In the genomic region with DNA sequence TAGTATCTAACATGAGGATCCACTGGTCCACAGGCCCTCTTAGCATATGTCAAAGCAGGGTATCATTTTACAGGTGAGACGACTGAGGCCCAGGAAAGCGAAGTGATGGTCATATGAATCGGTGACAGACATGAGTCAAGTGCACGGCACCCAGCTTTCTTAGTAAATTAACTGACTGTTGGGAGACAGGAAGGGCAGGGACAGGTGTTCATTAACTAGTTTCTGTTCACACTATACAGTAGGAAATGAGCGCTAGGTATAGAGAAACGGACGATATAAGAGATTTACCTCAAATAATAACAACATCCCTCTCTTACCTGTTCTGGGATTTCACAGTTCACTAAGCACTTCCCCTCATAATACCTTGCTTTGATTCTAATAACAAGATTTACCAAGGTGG, we compare ENCODE assay signal across 19 cellular contexts. TPM values are rescaled to one million over a fixed set of nuclear protein-coding genes. Genes with fewer than 3 reads are reported as not detected.
"Had no signal": no experiment of that assay in that cellular context is flagged by ENCODE, and none has a peak within 500 bp of the region (broad histone marks: within the 10 kb centered on the region; RNA-seq: fewer than 3 reads in every experiment).

No MANE protein-coding gene starts in this region.

- H3K27ac ChIP-seq: colonic mucosa, neutrophil, stomach, thoracic aorta, upper lobe of right lung had no signal

- H3K36me3 ChIP-seq: colonic mucosa, thoracic aorta, upper lobe of right lung had no signal

- H3K27me3 ChIP-seq: colonic mucosa, upper lobe of right lung had no signal

- ATAC-seq: naive thymus-derived CD8-positive, alpha-beta T cell; upper lobe of right lung had no signal

- DNase-seq: activated CD4-positive, alpha-beta T cell treated with anti-CD3 and anti-CD28 coated beads, Interleukin-2, amount 10 ng/mL, durations not matched to agents 7 days and 5 days; activated CD8-positive, alpha-beta memory T cell treated with anti-CD3 and anti-CD28 coated beads for 24 hours; activated naive CD8-positive, alpha-beta T cell treated with anti-CD3 and anti-CD28 coated beads for 36 hours; amygdala; central memory CD4-positive, alpha-beta T cell; colonic mucosa; hippocampal formation; mesenchymal stem cell; naive thymus-derived CD8-positive, alpha-beta T cell; stimulated activated CD4-positive, alpha-beta T cell treated with anti-CD3 and anti-CD28 coated beads, Interleukin-12 subunit alpha, Interleukin-12 subunit beta, amount 100 ng/mL, for 4 hours; stimulated activated CD4-positive, alpha-beta T cell treated with anti-CD3 and anti-CD28 coated beads, Interleukin-2, amount 100 ng/mL, for 24 hours; stomach; upper lobe of right lung had no signal

- H3K4me3 ChIP-seq: colonic mucosa, stomach, thoracic aorta, upper lobe of right lung had no signal

- FAIRE-seq: endometrium had no signal

- H3K9me3 ChIP-seq: colonic mucosa, neutrophil, stomach, thoracic aorta, upper lobe of right lung had no signal

- H3K4me1 ChIP-seq: colonic mucosa, upper lobe of right lung had no signal

RNA-seq across cellular contexts. Expression of gene MARCHF4, which starts 38.3 kb away (rescaled TPM):
- total RNA-seq: activated CD4-positive, alpha-beta T cell treated with anti-CD3 and anti-CD28 coated beads, Interleukin-2, amount 10 ng/mL, durations not matched to agents 7 days and 5 days; activated naive CD8-positive, alpha-beta T cell treated with anti-CD3 and anti-CD28 coated beads for 36 hours; activated T-helper 1 cell treated with anti-CD3 and anti-CD28 coated beads, Interleukin-12 subunit alpha, Interleukin-12 subunit beta, Interleukin-2, Interleukin-4 antibody, amounts not matched to agents 30 ng/mL and 10 ng/mL and 1 ng/mL, durations not matched to agents 14 hours and 24 hours and 36 hours; liver; naive thymus-derived CD8-positive, alpha-beta T cell had no signal
- polyA plus RNA-seq: esophagus; liver; naive thymus-derived CD8-positive, alpha-beta T cell had no signal
